ENCODE assay signal across 16 cellular contexts in the genomic region with DNA sequence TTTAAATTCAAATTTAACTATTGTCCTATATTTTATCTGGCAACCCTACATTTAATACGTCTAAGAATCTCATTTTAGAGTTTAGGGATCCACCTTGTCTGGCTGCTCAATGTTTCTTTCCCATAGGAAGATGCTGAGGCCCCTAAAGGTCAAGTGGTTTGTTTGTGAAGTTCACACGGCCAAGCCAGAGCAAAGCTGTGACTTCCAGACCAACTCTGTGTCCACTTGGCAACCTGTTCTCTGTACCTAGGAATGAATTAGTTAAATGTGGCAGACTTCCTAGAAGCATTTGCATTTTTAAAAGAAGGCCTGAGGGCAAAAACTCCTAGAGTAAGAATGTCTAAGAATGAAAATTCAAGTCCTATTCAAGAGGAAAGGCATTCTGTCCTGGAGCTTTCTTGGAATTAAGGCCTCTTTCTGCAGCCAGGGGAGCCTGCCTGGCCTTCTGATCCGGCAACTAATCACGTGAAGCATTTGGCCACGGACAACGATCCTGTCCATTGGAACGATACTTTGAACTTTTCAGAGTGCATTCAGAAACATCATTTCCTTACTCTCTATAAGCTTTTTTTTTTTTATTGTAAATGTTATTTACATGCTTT.
A peak's percentile ranks its signal among the peaks of the same experiment; 100 is the strongest.
DNase-seq lines count a peak whose midpoint lies in the region; ATAC-seq and TF ChIP-seq lines count a peak whose summit lies in the region.
"Had no signal": no experiment of that assay in that cellular context is flagged by ENCODE, and none has a peak within 500 bp of the region (broad histone marks: within the 10 kb centered on the region; RNA-seq: fewer than 3 reads in every experiment).

No MANE protein-coding gene starts in this region.

- peaks cover 12% of the 10 kb centered on the region; the same call in 1 of the 2 replicates for H3K9me2 ChIP-seq in GM23338 (ENCODE audit: insufficient read depth)

- peak; percentile 18 for DNase-seq in GM23338 (ENCODE audit: low spot score)
- peak in 33 of 58 donors; percentile 1 to 77 (median 33) for DNase-seq in anterior cingulate cortex (lab: John Stamatoyannopoulos, UW)
- peak; percentile 70 for DNase-seq in left kidney (ENCODE audit: low read depth, low spot score)
- no peak for DNase-seq in HPDE6-E6E7 (ENCODE audit: extremely low spot score)
- DNase-seq: activated CD4-positive, alpha-beta T cell treated with anti-CD3 and anti-CD28 coated beads for 48 hours; cerebellar nuclear complex; foreskin melanocyte; KBM-7; NCI-H1092 treated with DMSO at 0.1 percent for 48 hours; stimulated activated naive CD8-positive, alpha-beta T cell treated with anti-CD3 and anti-CD28 coated beads, Interleukin-15, Interleukin-2, amounts not matched to agents 100 U/mL and 50 U/mL, for 24 hours; T-helper 9 cell had no signal

- no peaks in the 10 kb centered on the region for H3K36me3 ChIP-seq in GM23338 (ENCODE audit: insufficient read depth)
- no peaks in the 10 kb centered on the region for H3K36me3 ChIP-seq in rectal smooth muscle tissue (ENCODE audit: control insufficient read depth, insufficient read depth, low read length)
- H3K36me3 ChIP-seq: SJSA1 had no signal

- no peaks in the 10 kb centered on the region; the same call in 2 of the 3 replicates for H3K9me3 Mint-ChIP-seq in GM23338
- no peaks in the 10 kb centered on the region for H3K9me3 Mint-ChIP-seq in activated T-helper 17 cell treated with anti-CD3 and anti-CD28 coated beads, Interleukin-2, amount 50 U/mL, for 72 hours
- H3K9me3 Mint-ChIP-seq: activated naive CD4-positive, alpha-beta T cell treated with anti-CD3 and anti-CD28 coated beads, Interleukin-2, amount 50 U/mL, for 24 hours had no signal

- no peaks in the 10 kb centered on the region for H4K20me1 ChIP-seq in GM23338 (replicated peaks; ENCODE audit: insufficient read depth)

- H3K9ac ChIP-seq in rectal smooth muscle tissue (ENCODE audit: low read length): no peak overlapping the region

- H3K27me3 ChIP-seq in GM23338 (ENCODE audit: insufficient read depth): no peaks in the 10 kb centered on the region
- no peaks in the 10 kb centered on the region for H3K27me3 ChIP-seq in rectal smooth muscle tissue (ENCODE audit: control insufficient read depth, insufficient read depth, low read length)
- H3K27me3 ChIP-seq: SJSA1 had no signal

- no peaks in the 10 kb centered on the region for H3F3A ChIP-seq in GM23338 (replicated peaks; ENCODE audit: low read depth)

- no peak overlapping the region for H2AFZ ChIP-seq in GM23338

- H3K79me2 ChIP-seq in GM23338 (replicated peaks; ENCODE audit: insufficient read depth): no peaks in the 10 kb centered on the region

- H3K27me3 Mint-ChIP-seq in GM23338 (ENCODE audit: insufficient read depth, low read depth, poor library complexity): peaks cover 4% of the 10 kb centered on the region
- H3K27me3 Mint-ChIP-seq in activated T-helper 17 cell treated with anti-CD3 and anti-CD28 coated beads, Interleukin-2, amount 50 U/mL, for 72 hours: no peaks in the 10 kb centered on the region
- H3K27me3 Mint-ChIP-seq: activated naive CD4-positive, alpha-beta T cell treated with anti-CD3 and anti-CD28 coated beads, Interleukin-2, amount 50 U/mL, for 24 hours had no signal

- ATAC-seq in GM23338: no peak
- ATAC-seq in activated T-helper 17 cell treated with anti-CD3 and anti-CD28 coated beads, Interleukin-2, amount 50 U/mL, for 72 hours (replicated peaks): no peak
- ATAC-seq in GM21825 (IDR thresholded peaks at IDR 0.05; ENCODE audit: unreplicated experiment): no peak
- ATAC-seq: stimulated activated naive CD8-positive, alpha-beta T cell treated with anti-CD3 and anti-CD28 coated beads, Interleukin-15, Interleukin-2, amounts not matched to agents 100 U/mL and 50 U/mL, for 24 hours had no signal

- no peak overlapping the region for H3K27ac Mint-ChIP-seq in GM23338
- no peak overlapping the region for H3K27ac Mint-ChIP-seq in activated T-helper 17 cell treated with anti-CD3 and anti-CD28 coated beads, Interleukin-2, amount 50 U/mL, for 72 hours
- H3K27ac Mint-ChIP-seq: activated naive CD4-positive, alpha-beta T cell treated with anti-CD3 and anti-CD28 coated beads, Interleukin-2, amount 50 U/mL, for 24 hours had no signal

- H3K4me2 ChIP-seq in GM23338: no peak overlapping the region

- H3K4me1 Mint-ChIP-seq in GM23338: peaks cover 58% of the 10 kb centered on the region
- H3K4me1 Mint-ChIP-seq in activated T-helper 17 cell treated with anti-CD3 and anti-CD28 coated beads, Interleukin-2, amount 50 U/mL, for 72 hours: peaks cover 9% of the 10 kb centered on the region

- no peak overlapping the region for H3K4me3 Mint-ChIP-seq in GM23338
- no peak overlapping the region for H3K4me3 Mint-ChIP-seq in activated T-helper 17 cell treated with anti-CD3 and anti-CD28 coated beads, Interleukin-2, amount 50 U/mL, for 72 hours
- H3K4me3 Mint-ChIP-seq: activated naive CD4-positive, alpha-beta T cell treated with anti-CD3 and anti-CD28 coated beads, Interleukin-2, amount 50 U/mL, for 24 hours had no signal

- H3K4me3 ChIP-seq in GM23338 (no peak overlapping the region), rectal smooth muscle tissue (ENCODE audit: low read length) (no peak overlapping the region)
- H3K4me3 ChIP-seq: SJSA1 had no signal

- H3K36me3 Mint-ChIP-seq in GM23338 (ENCODE audit: low read depth): no peaks in the 10 kb centered on the region; the same call in 2 of the 3 replicates
- no peaks in the 10 kb centered on the region for H3K36me3 Mint-ChIP-seq in activated T-helper 17 cell treated with anti-CD3 and anti-CD28 coated beads, Interleukin-2, amount 50 U/mL, for 72 hours (ENCODE audit: low read depth)
- H3K36me3 Mint-ChIP-seq: activated naive CD4-positive, alpha-beta T cell treated with anti-CD3 and anti-CD28 coated beads, Interleukin-2, amount 50 U/mL, for 24 hours had no signal

- H3K4me1 ChIP-seq in GM23338 (ENCODE audit: insufficient read depth): peaks cover 23% of the 10 kb centered on the region
- peaks cover 36% of the 10 kb centered on the region for H3K4me1 ChIP-seq in rectal smooth muscle tissue (ENCODE audit: control insufficient read depth, insufficient read depth, low read length)

- H3K27ac ChIP-seq in GM23338 (ENCODE audit: low read depth) (peak overlapping the region; percentile 4; the same call in 1 of the 2 replicates), rectal smooth muscle tissue (ENCODE audit: low read depth, low read length) (peak overlapping the region; percentile 35)
- H3K27ac ChIP-seq: SJSA1 had no signal

- TF ChIP-seq CTCF in GM23338 (conservative IDR thresholded peaks at IDR 0.05; ENCODE audit: low read depth in 2 of 2): no peak

TF ChIP-seq in GM23338, 12 proteins besides CTCF, POLR2A, EP300 and RAD21 (continues in another document):
- no peak for TF ChIP-seq ZNF331 (CRISPR knock-in tag; IDR thresholded peaks at IDR 0.05; ENCODE audit: low read depth)
- TF ChIP-seq, protein P1, sequence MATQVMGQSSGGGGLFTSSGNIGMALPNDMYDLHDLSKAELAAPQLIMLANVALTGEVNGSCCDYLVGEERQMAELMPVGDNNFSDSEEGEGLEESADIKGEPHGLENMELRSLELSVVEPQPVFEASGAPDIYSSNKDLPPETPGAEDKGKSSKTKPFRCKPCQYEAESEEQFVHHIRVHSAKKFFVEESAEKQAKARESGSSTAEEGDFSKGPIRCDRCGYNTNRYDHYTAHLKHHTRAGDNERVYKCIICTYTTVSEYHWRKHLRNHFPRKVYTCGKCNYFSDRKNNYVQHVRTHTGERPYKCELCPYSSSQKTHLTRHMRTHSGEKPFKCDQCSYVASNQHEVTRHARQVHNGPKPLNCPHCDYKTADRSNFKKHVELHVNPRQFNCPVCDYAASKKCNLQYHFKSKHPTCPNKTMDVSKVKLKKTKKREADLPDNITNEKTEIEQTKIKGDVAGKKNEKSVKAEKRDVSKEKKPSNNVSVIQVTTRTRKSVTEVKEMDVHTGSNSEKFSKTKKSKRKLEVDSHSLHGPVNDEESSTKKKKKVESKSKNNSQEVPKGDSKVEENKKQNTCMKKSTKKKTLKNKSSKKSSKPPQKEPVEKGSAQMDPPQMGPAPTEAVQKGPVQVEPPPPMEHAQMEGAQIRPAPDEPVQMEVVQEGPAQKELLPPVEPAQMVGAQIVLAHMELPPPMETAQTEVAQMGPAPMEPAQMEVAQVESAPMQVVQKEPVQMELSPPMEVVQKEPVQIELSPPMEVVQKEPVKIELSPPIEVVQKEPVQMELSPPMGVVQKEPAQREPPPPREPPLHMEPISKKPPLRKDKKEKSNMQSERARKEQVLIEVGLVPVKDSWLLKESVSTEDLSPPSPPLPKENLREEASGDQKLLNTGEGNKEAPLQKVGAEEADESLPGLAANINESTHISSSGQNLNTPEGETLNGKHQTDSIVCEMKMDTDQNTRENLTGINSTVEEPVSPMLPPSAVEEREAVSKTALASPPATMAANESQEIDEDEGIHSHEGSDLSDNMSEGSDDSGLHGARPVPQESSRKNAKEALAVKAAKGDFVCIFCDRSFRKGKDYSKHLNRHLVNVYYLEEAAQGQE (IDR thresholded peaks at IDR 0.05; ENCODE audit: unreplicated experiment): no peak
- no peak for TF ChIP-seq CREB1 (CRISPR knock-in tag; IDR thresholded peaks at IDR 0.05; ENCODE audit: low read depth)
